Comparison of ENCODE assay signal across 8 cellular contexts in genomic region chr3:97293596-97294131, GRCh38.
"Had no signal": no experiment of that assay in that cellular context is flagged by ENCODE, and none has a peak within 500 bp of the region (broad histone marks: within the 10 kb centered on the region; RNA-seq: fewer than 3 reads in every experiment).

No MANE protein-coding gene starts in this region.

- ATAC-seq: HCT116, HepG2 had no signal

- H3K9me3 ChIP-seq: HAP-1 had no signal

- H3K4me1 ChIP-seq: HAP-1 had no signal

- FAIRE-seq: HepG2 had no signal

- DNase-seq: GM23248, GOT3, H7, HFFc6 had no signal

- H3K9ac ChIP-seq: GM23248 had no signal

- H3K36me3 ChIP-seq: HAP-1 had no signal

- H2AFZ ChIP-seq: GM23248 had no signal

- H3K4me3 ChIP-seq: GM23248, HAP-1 had no signal

- H3K27ac ChIP-seq: GM23248, HL-60 had no signal
